15 cellular contexts compared by ENCODE assay signal in genomic region chr15:83057002-83057401, GRCh38. TPM values are rescaled to one million over a fixed set of nuclear protein-coding genes. Genes with fewer than 3 reads are reported as not detected.
DNase-seq lines count a peak whose midpoint lies in the region; ATAC-seq and TF ChIP-seq lines count a peak whose summit lies in the region.
"Had no signal": no experiment of that assay in that cellular context is flagged by ENCODE, and none has a peak within 500 bp of the region (broad histone marks: within the 10 kb centered on the region; RNA-seq: fewer than 3 reads in every experiment).

No MANE protein-coding gene starts in this region.

- peak overlapping the region; percentile 15 for H3K9ac ChIP-seq in iPS-18a (ENCODE audit: low read length)
- H3K9ac ChIP-seq: BLaER1 had no signal

- H3K27me3 ChIP-seq in iPS-18a (ENCODE audit: control insufficient read depth, insufficient read depth, low read length) (no peaks in the 10 kb centered on the region), upper lobe of right lung (no peaks in the 10 kb centered on the region), esophagus muscularis mucosa (no peaks in the 10 kb centered on the region)
- H3K27me3 ChIP-seq: BLaER1 had no signal

- H3K9me3 Mint-ChIP-seq in activated CD4-positive, alpha-beta T cell treated with anti-CD3 and anti-CD28 coated beads, Interleukin-2, amount 10 ng/mL, durations not matched to agents 7 days and 5 days, result no peaks in the 10 kb centered on the region
- H3K9me3 Mint-ChIP-seq in natural killer cell, result no peaks in the 10 kb centered on the region
- no peaks in the 10 kb centered on the region for H3K9me3 Mint-ChIP-seq in natural killer cell treated with Interleukin-12 subunit alpha and Interleukin-12 subunit beta and Interleukin-15 and Interleukin-18, amount 100 ng/mL, for 72 hours
- H3K9me3 Mint-ChIP-seq: IgD-negative memory B cell had no signal

- TF ChIP-seq CTCF in natural killer cell (IDR thresholded peaks at IDR 0.05), result no peak
- no peak for TF ChIP-seq CTCF in upper lobe of right lung (IDR thresholded peaks at IDR 0.05)
- TF ChIP-seq CTCF in esophagus muscularis mucosa (IDR thresholded peaks at IDR 0.05), result no peak

- no peak overlapping the region for H3K4me3 Mint-ChIP-seq in activated CD4-positive, alpha-beta T cell treated with anti-CD3 and anti-CD28 coated beads, Interleukin-2, amount 10 ng/mL, durations not matched to agents 7 days and 5 days
- H3K4me3 Mint-ChIP-seq in natural killer cell, result no peak overlapping the region
- no peak overlapping the region for H3K4me3 Mint-ChIP-seq in natural killer cell treated with Interleukin-12 subunit alpha and Interleukin-12 subunit beta and Interleukin-15 and Interleukin-18, amount 100 ng/mL, for 72 hours
- H3K4me3 Mint-ChIP-seq: IgD-negative memory B cell had no signal

- H3K27ac ChIP-seq in iPS-18a (ENCODE audit: low read length) (no peak overlapping the region), upper lobe of right lung (no peak overlapping the region), esophagus muscularis mucosa (replicated peaks in 1 of 4) (no peak overlapping the region)
- H3K27ac ChIP-seq: BLaER1 had no signal

- H3K4me3 ChIP-seq in iPS-18a (ENCODE audit: low read length) (peak overlapping the region; percentile 27), upper lobe of right lung (no peak overlapping the region), esophagus muscularis mucosa (no peak overlapping the region)
- H3K4me3 ChIP-seq: BLaER1 had no signal

- TF ChIP-seq POLR2A in esophagus muscularis mucosa (IDR thresholded peaks at IDR 0.05; ENCODE audit: low read depth), result no peak

- peaks cover 22% of the 10 kb centered on the region for H3K4me1 Mint-ChIP-seq in activated CD4-positive, alpha-beta T cell treated with anti-CD3 and anti-CD28 coated beads, Interleukin-2, amount 10 ng/mL, durations not matched to agents 7 days and 5 days
- H3K4me1 Mint-ChIP-seq in natural killer cell, result peaks cover 24 to 26% of the 10 kb centered on the region in 2 donors
- peaks cover 19 to 25% of the 10 kb centered on the region in 2 donors for H3K4me1 Mint-ChIP-seq in natural killer cell treated with Interleukin-12 subunit alpha and Interleukin-12 subunit beta and Interleukin-15 and Interleukin-18, amount 100 ng/mL, for 72 hours (ENCODE audit: low read depth in 2 of 2)

- CTCF ChIA-PET in activated CD4-positive, alpha-beta T cell treated with anti-CD3 and anti-CD28 coated beads, Interleukin-2, amount 10 ng/mL, durations not matched to agents 7 days and 5 days (lab: Charles Lee), result interaction anchor here (0.6 to 1.6 kb wide), 4 partner anchors 10 to 64 kb away, joined by 3 to 8 read pairs (median 4); partner anchors contain the start of gene BTBD1

- H3K27ac Mint-ChIP-seq in activated CD4-positive, alpha-beta T cell treated with anti-CD3 and anti-CD28 coated beads, Interleukin-2, amount 10 ng/mL, durations not matched to agents 7 days and 5 days, result peak overlapping the region; percentile 15
- peak overlapping the region; percentile 32 to 54 for H3K27ac Mint-ChIP-seq in natural killer cell
- no peak overlapping the region for H3K27ac Mint-ChIP-seq in natural killer cell treated with Interleukin-12 subunit alpha and Interleukin-12 subunit beta and Interleukin-15 and Interleukin-18, amount 100 ng/mL, for 72 hours

- H3K36me3 Mint-ChIP-seq in activated CD4-positive, alpha-beta T cell treated with anti-CD3 and anti-CD28 coated beads, Interleukin-2, amount 10 ng/mL, durations not matched to agents 7 days and 5 days (ENCODE audit: low read depth), result peaks cover 28% of the 10 kb centered on the region
- no peaks in the 10 kb centered on the region for H3K36me3 Mint-ChIP-seq in natural killer cell
- no peaks in the 10 kb centered on the region for H3K36me3 Mint-ChIP-seq in natural killer cell treated with Interleukin-12 subunit alpha and Interleukin-12 subunit beta and Interleukin-15 and Interleukin-18, amount 100 ng/mL, for 72 hours

- intact Hi-C loops in natural killer cell (cut with micrococcal nuclease) (no loop called here), upper lobe of right lung (cut with DNase I) (no loop called here), esophagus muscularis mucosa (cut with DNase I) (no loop called here)

- POLR2A ChIA-PET in activated CD4-positive, alpha-beta T cell treated with anti-CD3 and anti-CD28 coated beads, Interleukin-2, amount 10 ng/mL, durations not matched to agents 7 days and 5 days (lab: Charles Lee), result no interaction called here

- no peak for TF ChIP-seq EP300 in esophagus muscularis mucosa (IDR thresholded peaks at IDR 0.05)

- no peaks in the 10 kb centered on the region for H3K27me3 Mint-ChIP-seq in activated CD4-positive, alpha-beta T cell treated with anti-CD3 and anti-CD28 coated beads, Interleukin-2, amount 10 ng/mL, durations not matched to agents 7 days and 5 days
- H3K27me3 Mint-ChIP-seq in natural killer cell (ENCODE audit: low read depth in 2 of 2), result no peaks in the 10 kb centered on the region
- no peaks in the 10 kb centered on the region for H3K27me3 Mint-ChIP-seq in natural killer cell treated with Interleukin-12 subunit alpha and Interleukin-12 subunit beta and Interleukin-15 and Interleukin-18, amount 100 ng/mL, for 72 hours
- H3K27me3 Mint-ChIP-seq: IgD-negative memory B cell had no signal

- H3K4me1 ChIP-seq in iPS-18a (ENCODE audit: control insufficient read depth, low read depth, low read length) (peaks cover 17% of the 10 kb centered on the region), upper lobe of right lung (peaks cover 24% of the 10 kb centered on the region), esophagus muscularis mucosa (peaks cover 26 to 63% (median 56%) of the 10 kb centered on the region in 4 donors)
- H3K4me1 ChIP-seq: BLaER1 had no signal

- H3K36me3 ChIP-seq in iPS-18a (ENCODE audit: control insufficient read depth, low read depth, low read length) (peaks cover 31% of the 10 kb centered on the region), upper lobe of right lung (peaks cover 37% of the 10 kb centered on the region), esophagus muscularis mucosa (peaks cover 5 to 27% (median 23%) of the 10 kb centered on the region in 4 donors)

- 82% methylated on average over 1 of the region's 1 CpG for WGBS in esophagus muscularis mucosa

- ATAC-seq in natural killer cell (no peak), upper lobe of right lung (no peak)
- no peak for ATAC-seq in natural killer cell treated with Interleukin-12 subunit alpha and Interleukin-12 subunit beta and Interleukin-15 and Interleukin-18, amount 100 ng/mL, for 72 hours

- DNase-seq in activated CD4-positive, alpha-beta T cell treated with anti-CD3 and anti-CD28 coated beads, Interleukin-2, amount 10 ng/mL, durations not matched to agents 7 days and 5 days, result no peak
- no peak for DNase-seq in activated CD4-positive, alpha-beta T cell treated with anti-CD3 and anti-CD28 coated beads, Interleukin-2, amount 50 U/mL, for 48 hours
- DNase-seq in natural killer cell, result no peak
- no peak for DNase-seq in natural killer cell treated with Interleukin-12 subunit alpha and Interleukin-12 subunit beta and Interleukin-15 and Interleukin-18, amount 100 ng/mL, for 72 hours (ENCODE audit: low spot score)
- no peak for DNase-seq in upper lobe of right lung
- no peak for DNase-seq in esophagus muscularis mucosa (ENCODE audit: extremely low spot score)
- DNase-seq in GDM1 (lab: John Stamatoyannopoulos, UW), result no peak
- DNase-seq: 8988T, NCI-H1436, NCI-H2029 treated with DMSO at 0.1 percent for 48 hours, NCI-H524, SIG-M5 had no signal

- no peaks in the 10 kb centered on the region for H3K9me3 ChIP-seq in iPS-18a (ENCODE audit: control insufficient read depth, low read depth, low read length)
- no peaks in the 10 kb centered on the region for H3K9me3 ChIP-seq in upper lobe of right lung
- H3K9me3 ChIP-seq in esophagus muscularis mucosa, result no peaks in the 10 kb centered on the region
- H3K9me3 ChIP-seq: BLaER1 had no signal

RNA-seq across cellular contexts. Expression of gene BTBD1, which starts 10.1 kb away (rescaled TPM):
- total RNA-seq in activated CD4-positive, alpha-beta T cell treated with anti-CD3 and anti-CD28 coated beads, Interleukin-2, amount 10 ng/mL, durations not matched to agents 7 days and 5 days, result 10 to 100 TPM; 50.4 to 61.0 TPM
- total RNA-seq in natural killer cell (10 to 100 TPM; 42.5 to 54.4 (median 54.0) TPM), upper lobe of right lung (44.6 TPM), esophagus muscularis mucosa (10 to 100 TPM; 53.2 to 69.6 (median 64.2) TPM)
- 10 to 100 TPM; 63.3 to 71.9 TPM for total RNA-seq in natural killer cell treated with Interleukin-12 subunit alpha and Interleukin-12 subunit beta and Interleukin-15 and Interleukin-18, amount 100 ng/mL, for 72 hours

RNA-seq across cellular contexts. Expression of gene C15orf40, which starts 45.6 kb away (rescaled TPM):
- total RNA-seq in activated CD4-positive, alpha-beta T cell treated with anti-CD3 and anti-CD28 coated beads, Interleukin-2, amount 10 ng/mL, durations not matched to agents 7 days and 5 days, result 10 to 100 TPM; 21.5 to 24.5 TPM
- total RNA-seq in natural killer cell, result 10 to 100 TPM; 12.5 to 16.0 (median 15.1) TPM
- total RNA-seq in natural killer cell treated with Interleukin-12 subunit alpha and Interleukin-12 subunit beta and Interleukin-15 and Interleukin-18, amount 100 ng/mL, for 72 hours, result 10 to 100 TPM; 23.7 to 25.5 TPM
- 23.0 TPM for total RNA-seq in upper lobe of right lung
- 10 to 100 TPM in 1 of 4 donors, 1 to 10 TPM in 3; 7.0 to 11.8 (median 9.1) TPM for total RNA-seq in esophagus muscularis mucosa

RNA-seq across cellular contexts. Expression of gene TM6SF1, which starts 50.4 kb away (rescaled TPM):
- 10 to 100 TPM in 1 of 2 experiments, 1 to 10 TPM in 1; 9.4 to 12.5 TPM for total RNA-seq in activated CD4-positive, alpha-beta T cell treated with anti-CD3 and anti-CD28 coated beads, Interleukin-2, amount 10 ng/mL, durations not matched to agents 7 days and 5 days
- total RNA-seq in natural killer cell (10 to 100 TPM; 10.4 to 15.5 (median 12.6) TPM), upper lobe of right lung (25.4 TPM), esophagus muscularis mucosa (1 to 10 TPM; 5.8 to 7.8 (median 6.6) TPM)
- total RNA-seq in natural killer cell treated with Interleukin-12 subunit alpha and Interleukin-12 subunit beta and Interleukin-15 and Interleukin-18, amount 100 ng/mL, for 72 hours, result 10 to 100 TPM; 15.0 to 23.7 TPM

Comparison
In these comparisons a context has a peak if more than half of its experiments do, and no peak if none do; other contexts are left out.
1. H3K27ac Mint-ChIP-seq: peak in activated CD4-positive, alpha-beta T cell treated with anti-CD3 and anti-CD28 coated beads, Interleukin-2, amount 10 ng/mL, durations not matched to agents 7 days and 5 days (single experiment) and natural killer cell (2 of 2); none in natural killer cell treated with Interleukin-12 subunit alpha and Interleukin-12 subunit beta and Interleukin-15 and Interleukin-18, amount 100 ng/mL, for 72 hours (0 of 2).